Comparison of ENCODE assay signal across 5 cellular contexts in genomic region chr17:18650094-18650493, GRCh38. TPM values are rescaled to one million over a fixed set of nuclear protein-coding genes. Genes with fewer than 3 reads are reported as not detected.
"Had no signal": no experiment of that assay in that cellular context is flagged by ENCODE, and none has a peak within 500 bp of the region (broad histone marks: within the 10 kb centered on the region; RNA-seq: fewer than 3 reads in every experiment).

No MANE protein-coding gene starts in this region.

RNA-seq across cellular contexts. Expression of gene TBC1D28, which starts 5.9 kb away (rescaled TPM):
- total RNA-seq: ascending aorta, body of pancreas, OCI-LY7, Right ventricle myocardium inferior, RPMI7951 had no signal
